16 cellular contexts compared by ENCODE assay signal in the genomic region with DNA sequence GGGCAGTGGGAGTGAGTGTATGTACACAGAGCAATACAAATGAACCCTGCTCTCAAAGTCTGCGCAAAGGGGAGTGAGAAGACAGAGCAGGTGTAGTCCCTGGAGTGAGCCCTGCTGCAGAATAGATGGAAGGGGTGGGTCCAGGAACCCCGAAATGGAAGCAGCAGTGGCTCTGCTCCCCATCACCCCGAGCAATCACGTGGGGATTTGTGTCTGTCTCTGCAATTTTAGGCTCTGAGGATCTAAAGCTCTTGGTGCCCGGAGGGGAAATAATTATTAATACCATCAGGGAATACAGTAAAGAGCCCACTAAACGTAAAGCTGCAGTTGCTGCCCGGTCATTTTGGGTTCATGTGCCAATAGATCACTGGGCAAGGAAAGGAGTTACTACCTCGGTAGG.
DNase-seq lines count a peak whose midpoint lies in the region; ATAC-seq, FAIRE-seq and TF ChIP-seq lines count a peak whose summit lies in the region.
"Had no signal": no experiment of that assay in that cellular context is flagged by ENCODE, and none has a peak within 500 bp of the region (broad histone marks: within the 10 kb centered on the region; RNA-seq: fewer than 3 reads in every experiment).

No MANE protein-coding gene starts in this region.

- no peaks in the 10 kb centered on the region for H3F3A ChIP-seq in DOHH2 (ENCODE audit: control insufficient read depth, insufficient read depth)
- H3F3A ChIP-seq in SU-DHL-6 (ENCODE audit: insufficient read depth): peaks cover 10% of the 10 kb centered on the region
- H3F3A ChIP-seq in PC-3 (ENCODE audit: low read length, unreplicated experiment): no peaks in the 10 kb centered on the region

- H3K4me2 ChIP-seq in DOHH2 (ENCODE audit: low read length): peak overlapping the region; percentile 81
- H3K4me2 ChIP-seq in SU-DHL-6 (ENCODE audit: low read depth, low read length, poor library complexity, severe bottlenecking): no peak overlapping the region
- no peak overlapping the region for H3K4me2 ChIP-seq in trophoblast cell (ENCODE audit: low read length)
- no peak overlapping the region for H3K4me2 ChIP-seq in PC-3 (ENCODE audit: low read length)

- no peak for TF ChIP-seq POLR2A in GM12892 (IDR thresholded peaks at IDR 0.05; ENCODE audit: low read depth, low read length)

- H3K4ac ChIP-seq in trophoblast cell (ENCODE audit: low read depth, low read length): no peak overlapping the region

- H2BK12ac ChIP-seq in trophoblast cell (ENCODE audit: low read length): peak overlapping the region; percentile 86

- H3K9me3 ChIP-seq in DOHH2 (ENCODE audit: control insufficient read depth, insufficient read depth, low read length) (peaks cover 9% of the 10 kb centered on the region; the same call in 1 of the 2 replicates), SU-DHL-6 (ENCODE audit: insufficient read depth, low read length) (peaks cover 1% of the 10 kb centered on the region; the same call in 1 of the 2 replicates), trophoblast cell (ENCODE audit: insufficient read depth, low read depth, low read length) (peaks cover 4% of the 10 kb centered on the region), PC-3 (ENCODE audit: low read length) (no peaks in the 10 kb centered on the region)

- H3K9ac ChIP-seq in SU-DHL-6 (ENCODE audit: low read length) (peak overlapping the region; percentile 58; the same call in 1 of the 2 replicates), trophoblast cell (ENCODE audit: low read length) (no peak overlapping the region), PC-3 (ENCODE audit: low read length) (no peak overlapping the region)

- H3K27me3 ChIP-seq in DOHH2 (ENCODE audit: control insufficient read depth, low read length): no peaks in the 10 kb centered on the region
- no peaks in the 10 kb centered on the region for H3K27me3 ChIP-seq in SU-DHL-6 (ENCODE audit: low read length)
- no peaks in the 10 kb centered on the region for H3K27me3 ChIP-seq in trophoblast cell (ENCODE audit: insufficient read depth, low read length)
- H3K27me3 ChIP-seq in PC-3 (ENCODE audit: low read length): no peaks in the 10 kb centered on the region

- H3K79me2 ChIP-seq in DOHH2 (ENCODE audit: control insufficient read depth, low read length) (no peaks in the 10 kb centered on the region), SU-DHL-6 (ENCODE audit: insufficient read depth, low read length) (no peaks in the 10 kb centered on the region), trophoblast cell (ENCODE audit: control insufficient read depth, insufficient read depth, low read length, poor library complexity) (no peaks in the 10 kb centered on the region), PC-3 (ENCODE audit: low read length) (no peaks in the 10 kb centered on the region)

- no peak overlapping the region for H3K18ac ChIP-seq in trophoblast cell (ENCODE audit: low read length)

- H3K27ac ChIP-seq in DOHH2 (ENCODE audit: low read depth, low read length) (no peak overlapping the region), SU-DHL-6 (ENCODE audit: low read depth, low read length) (peak overlapping the region; percentile 90; the same call in 1 of the 2 replicates), trophoblast cell (ENCODE audit: low read depth, low read length) (peak overlapping the region; percentile 67), PC-3 (ENCODE audit: low read length) (no peak overlapping the region)

- TF ChIP-seq CTCF in DOHH2 (IDR thresholded peaks at IDR 0.05; ENCODE audit: low read depth, low read length, poor library complexity, severe bottlenecking) (no peak), SU-DHL-6 (IDR thresholded peaks at IDR 0.05; ENCODE audit: insufficient read depth, low read length, poor library complexity, severe bottlenecking) (no peak), PC-3 (conservative IDR thresholded peaks at IDR 0.05; ENCODE audit: low read depth, low read length) (no peak)

- ATAC-seq in PC-3: no peak
- ATAC-seq: CD8-positive, alpha-beta T cell had no signal

- CTCF ChIA-PET in PC-3 (lab: Charles Lee): no interaction called here

- 0 out of 2 replicates have a peak overlapping the region, but pooled peaks have one; percentile 3 for H3K4me3 ChIP-seq in DOHH2 (ENCODE audit: low read length)
- no peak overlapping the region for H3K4me3 ChIP-seq in SU-DHL-6 (ENCODE audit: insufficient read depth, low read length, poor library complexity, severe bottlenecking)
- no peak overlapping the region for H3K4me3 ChIP-seq in trophoblast cell (ENCODE audit: low read depth, low read length)
- H3K4me3 ChIP-seq in PC-3 (ENCODE audit: low read length): no peak overlapping the region

- H3K14ac ChIP-seq in trophoblast cell (ENCODE audit: low read length): peak overlapping the region; percentile 27

- H4K8ac ChIP-seq in trophoblast cell (ENCODE audit: low read depth, low read length): no peak overlapping the region

- no peak overlapping the region for H4K12ac ChIP-seq in trophoblast cell (ENCODE audit: low read depth, low read length)

- POLR2A ChIA-PET in PC-3 (lab: Charles Lee; ENCODE audit: unreplicated experiment): no interaction called here

- no peaks in the 10 kb centered on the region for H4K20me1 ChIP-seq in DOHH2 (ENCODE audit: control insufficient read depth, insufficient read depth, low read depth, low read length)
- no peaks in the 10 kb centered on the region for H4K20me1 ChIP-seq in SU-DHL-6 (ENCODE audit: low read depth, low read length)
- no peaks in the 10 kb centered on the region for H4K20me1 ChIP-seq in PC-3 (ENCODE audit: low read length)

- WGBS in trophoblast cell (ENCODE audit: extremely low coverage, insufficient coverage, insufficient read length): no CpG with 5 or more reads among the region's 8 CpGs

- intact Hi-C loops in PC-3 (cut with micrococcal nuclease): loop anchor here (10.0 kb wide), 3 partner anchors 190 to 1070 kb away; no protein-coding TSS in a partner anchor

- peak; percentile 29 for DNase-seq in islet precursor cell
- no peak for DNase-seq in trophoblast cell
- no peak for DNase-seq in NCI-H526 (lab: John Stamatoyannopoulos, UW)
- DNase-seq in GM12892 (ENCODE audit: insufficient read length): no peak
- DNase-seq in KBM-7: no peak
- no peak for DNase-seq in PC-3
- DNase-seq: ACHN; CD8-positive, alpha-beta T cell; DMS79 treated with DMSO at 0.1 percent for 48 hours; GDM1; NCI-H1930; NCI-H510A; RPMI8226 had no signal

- H3K4me1 ChIP-seq in DOHH2 (ENCODE audit: control insufficient read depth, low read length): peaks cover 70% of the 10 kb centered on the region
- H3K4me1 ChIP-seq in trophoblast cell (ENCODE audit: control insufficient read depth in 1 of 2, insufficient read depth in 2 of 2, low read length in 2 of 2): peaks cover 11 to 17% of the 10 kb centered on the region in 2 experiments
- H3K4me1 ChIP-seq in PC-3 (ENCODE audit: insufficient read depth, low read length): peaks cover 10% of the 10 kb centered on the region

- no peak overlapping the region for H3K23ac ChIP-seq in trophoblast cell (ENCODE audit: low read length)

- H2AFZ ChIP-seq in SU-DHL-6 (ENCODE audit: low read depth, low read length, severe bottlenecking) (no peak overlapping the region), trophoblast cell (ENCODE audit: insufficient read depth, low read length, poor library complexity) (no peak overlapping the region), PC-3 (ENCODE audit: low read length) (no peak overlapping the region)

- peak overlapping the region; percentile 47 for H2BK120ac ChIP-seq in trophoblast cell (ENCODE audit: insufficient read depth, low read length, poor library complexity)

- BruUV-seq in PC-3 (replicated peaks; lab: Mats Ljungman, UMichigan): no TSS peak

- H3K79me1 ChIP-seq in trophoblast cell (ENCODE audit: low read length): peaks cover 6% of the 10 kb centered on the region

- peak overlapping the region; percentile 50 for H4K91ac ChIP-seq in trophoblast cell (ENCODE audit: low read depth, low read length)

- peak overlapping the region; percentile 45 for H2BK5ac ChIP-seq in trophoblast cell (ENCODE audit: low read depth, low read length, poor library complexity)

- in situ Hi-C loops in KBM-7 (cut with MboI; ENCODE audit: low pct_unique_long_range_greater_than_20kb, low sequenced_read_pairs): no loop called here

- H3K9me2 ChIP-seq in DOHH2 (replicated peaks; ENCODE audit: control insufficient read depth, low read length) (no peaks in the 10 kb centered on the region), SU-DHL-6 (replicated peaks; ENCODE audit: insufficient read depth, low read length) (no peaks in the 10 kb centered on the region), PC-3 (replicated peaks; ENCODE audit: low read length) (no peaks in the 10 kb centered on the region)

- H2AK5ac ChIP-seq in trophoblast cell (ENCODE audit: low read length): peak overlapping the region; percentile 18

- H3K36me3 ChIP-seq in DOHH2 (ENCODE audit: control insufficient read depth, low read length): no peaks in the 10 kb centered on the region
- H3K36me3 ChIP-seq in SU-DHL-6 (ENCODE audit: low read length): peaks cover 12% of the 10 kb centered on the region; the same call in 1 of the 2 replicates
- H3K36me3 ChIP-seq in trophoblast cell (ENCODE audit: control insufficient read depth in 1 of 2, insufficient read depth in 2 of 2, low read length in 2 of 2): no peaks in the 10 kb centered on the region
- no peaks in the 10 kb centered on the region for H3K36me3 ChIP-seq in PC-3 (ENCODE audit: low read depth, low read length)

- FAIRE-seq in GM12892 (lab: Jason Lieb, UNC): no peak
- FAIRE-seq: D721Med had no signal

Comparison
In these comparisons a context has a peak if more than half of its experiments do, and no peak if none do; other contexts are left out.
1. H3K27ac ChIP-seq: peak in SU-DHL-6 (single experiment) and trophoblast cell (single experiment); none in DOHH2 (single experiment) and PC-3 (single experiment).